21 cellular contexts compared by ENCODE assay signal in the genomic region with DNA sequence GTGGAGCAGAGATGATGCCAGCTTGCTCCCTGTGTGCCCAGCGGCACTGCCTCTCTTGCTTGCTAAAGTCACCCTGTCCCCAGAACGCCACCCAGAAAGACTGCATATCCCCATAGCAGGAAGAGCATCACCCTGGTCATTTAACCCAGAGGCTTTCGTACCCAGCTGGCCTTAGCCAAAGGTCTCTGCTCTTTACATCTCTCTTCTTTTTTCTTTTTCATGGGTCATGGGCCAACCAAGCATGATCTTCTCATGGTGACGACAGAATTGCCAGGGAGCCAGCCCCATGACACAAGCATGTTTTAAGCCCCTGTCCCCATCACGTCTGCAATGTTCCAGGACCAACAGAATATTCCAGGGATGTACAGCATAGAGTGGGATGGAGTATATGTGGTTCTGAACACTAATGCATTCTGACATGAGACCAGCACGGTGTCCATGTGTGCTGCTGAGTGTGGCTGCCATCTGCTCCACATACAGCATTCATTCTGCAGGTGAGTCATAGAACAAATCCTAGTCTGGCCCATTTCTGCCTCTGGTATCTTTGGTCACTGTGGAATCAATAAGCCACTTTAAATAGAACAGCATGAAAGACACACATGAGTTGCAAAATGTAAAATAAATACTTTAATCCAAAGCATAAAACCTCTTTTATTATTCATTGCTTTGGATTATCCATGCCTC.
DNase-seq lines count a peak whose midpoint lies in the region; ATAC-seq lines count a peak whose summit lies in the region.
"Had no signal": no experiment of that assay in that cellular context is flagged by ENCODE, and none has a peak within 500 bp of the region (broad histone marks: within the 10 kb centered on the region; RNA-seq: fewer than 3 reads in every experiment).

No MANE protein-coding gene starts in this region.

- no peaks in the 10 kb centered on the region for H3K4me1 ChIP-seq in neuronal stem cell (ENCODE audit: control insufficient read depth in 2 of 2, insufficient read depth in 1 of 2, low read depth in 1 of 2, low read length in 2 of 2)
- H3K4me1 ChIP-seq: A549 had no signal

- H3K9me3 ChIP-seq in neuronal stem cell (replicated peaks in 1 of 2; ENCODE audit: control insufficient read depth in 2 of 2, insufficient read depth in 1 of 2, low read depth in 1 of 2, low read length in 2 of 2), result peaks cover 0 to 2% of the 10 kb centered on the region in 2 donors
- H3K9me3 ChIP-seq: A549 had no signal

- ATAC-seq in esophagus mucosa, result peak; percentile 42
- ATAC-seq in GM18867 (IDR thresholded peaks at IDR 0.05; ENCODE audit: unreplicated experiment), result no peak
- no peak for ATAC-seq in GM19455 (IDR thresholded peaks at IDR 0.05; ENCODE audit: unreplicated experiment)

- H3K9ac ChIP-seq in neuronal stem cell (ENCODE audit: low read depth, low read length, poor library complexity), result no peak overlapping the region

- H3K27me3 ChIP-seq in neuronal stem cell (ENCODE audit: control insufficient read depth in 3 of 3, insufficient read depth in 3 of 3, low read depth in 1 of 3, low read length in 3 of 3), result no peaks in the 10 kb centered on the region

- H3K79me1 ChIP-seq in neuronal stem cell (ENCODE audit: low read depth, low read length), result no peaks in the 10 kb centered on the region

- no peak overlapping the region for H4K91ac ChIP-seq in neuronal stem cell (ENCODE audit: low read depth, low read length, poor library complexity)

- no peak overlapping the region for H3K27ac ChIP-seq in neuronal stem cell (replicated peaks; ENCODE audit: low read length)
- H3K27ac ChIP-seq: PC-9 had no signal

- in situ Hi-C loops in G401 (cut with HindIII; ENCODE audit: low sequenced_read_pairs), result no loop called here

- H3K36me3 ChIP-seq in neuronal stem cell (replicated peaks in 1 of 2; ENCODE audit: control insufficient read depth in 2 of 2, insufficient read depth in 2 of 2, low read length in 2 of 2), result no peaks in the 10 kb centered on the region

- H2BK15ac ChIP-seq in neuronal stem cell (ENCODE audit: low read length), result no peak overlapping the region

- no CpG with 5 or more reads among the region's 6 CpGs for WGBS in neuronal stem cell (ENCODE audit: extremely low coverage in 2 of 2, insufficient read length in 2 of 2, insufficient replicate concordance in 1 of 2), 2 donors

- H3K23ac ChIP-seq in neuronal stem cell (ENCODE audit: low read depth, low read length, poor library complexity), result no peak overlapping the region

- H3K14ac ChIP-seq in neuronal stem cell (ENCODE audit: low read length), result no peak overlapping the region

- H2BK5ac ChIP-seq in neuronal stem cell (ENCODE audit: low read length), result no peak overlapping the region

- H3K4ac ChIP-seq in neuronal stem cell (ENCODE audit: low read length), result no peak overlapping the region

- H2AK5ac ChIP-seq in neuronal stem cell (ENCODE audit: low read depth, low read length), result no peak overlapping the region

- H3K18ac ChIP-seq in neuronal stem cell (ENCODE audit: low read length), result peak overlapping the region; percentile 4

- H4K8ac ChIP-seq in neuronal stem cell (ENCODE audit: low read depth, low read length), result no peak overlapping the region

- H2BK12ac ChIP-seq in neuronal stem cell (ENCODE audit: low read length), result no peak overlapping the region

- no peak overlapping the region for H3K4me2 ChIP-seq in neuronal stem cell (ENCODE audit: insufficient read depth, low read length, poor library complexity, severe bottlenecking)
- H3K4me2 ChIP-seq: A549, PC-9 had no signal

- no peak overlapping the region for H2BK120ac ChIP-seq in neuronal stem cell (ENCODE audit: low read depth, low read length)

- no peak overlapping the region for H3K4me3 ChIP-seq in neuronal stem cell (ENCODE audit: low read length in 2 of 2)
- H3K4me3 ChIP-seq: A549, PC-9 had no signal

- H2AFZ ChIP-seq in neuronal stem cell (ENCODE audit: low read length), result no peak overlapping the region
- H2AFZ ChIP-seq: PC-9 had no signal

- DNase-seq in G401 (ENCODE audit: low spot score) (peak; percentile 82), NCI-H774 (lab: John Stamatoyannopoulos, UW) (peak; percentile 41), neuronal stem cell (ENCODE audit: low spot score) (no peak), NOMO-1 treated with dmso at 0.1 percent for 144 hours (lab: John Stamatoyannopoulos, UW; ENCODE audit: unreplicated experiment) (no peak)
- DNase-seq: CD4-positive, CD25-positive, alpha-beta regulatory T cell; COR-L47; GDM1; H7; Karpas-422; MV-4-11; NCI-H1105 treated with DMSO at 0.1 percent for 48 hours; NCI-H1694 treated with DMSO at 0.1 percent for 48 hours; NCI-H2081 treated with DMSO at 0.1 percent for 48 hours; NCI-H748 treated with DMSO at 0.1 percent for 48 hours; PC-9; RPMI8226; SW 1271 had no signal

Comparison
In these comparisons a context has a peak if more than half of its experiments do, and no peak if none do; other contexts are left out.
1. DNase-seq: peak in G401 (single experiment) and NCI-H774 (single experiment); none in neuronal stem cell (single experiment) and NOMO-1 treated with dmso at 0.1 percent for 144 hours (single experiment).